1 cellular context compared by ENCODE assay signal in genomic region chr13:108311596-108311995, GRCh38. TPM values are rescaled to one million over a fixed set of nuclear protein-coding genes. Genes with fewer than 3 reads are reported as not detected.
"Had no signal": no experiment of that assay in that cellular context is flagged by ENCODE, and none has a peak within 500 bp of the region (broad histone marks: within the 10 kb centered on the region; RNA-seq: fewer than 3 reads in every experiment).

No MANE protein-coding gene starts in this region.

RNA-seq across cellular contexts. Expression of gene TNFSF13B, which starts 42.1 kb away (rescaled TPM):
- total RNA-seq: H1 had no signal
- polyA plus RNA-seq: H1 had no signal
